8 cellular contexts compared by ENCODE assay signal in the genomic region with DNA sequence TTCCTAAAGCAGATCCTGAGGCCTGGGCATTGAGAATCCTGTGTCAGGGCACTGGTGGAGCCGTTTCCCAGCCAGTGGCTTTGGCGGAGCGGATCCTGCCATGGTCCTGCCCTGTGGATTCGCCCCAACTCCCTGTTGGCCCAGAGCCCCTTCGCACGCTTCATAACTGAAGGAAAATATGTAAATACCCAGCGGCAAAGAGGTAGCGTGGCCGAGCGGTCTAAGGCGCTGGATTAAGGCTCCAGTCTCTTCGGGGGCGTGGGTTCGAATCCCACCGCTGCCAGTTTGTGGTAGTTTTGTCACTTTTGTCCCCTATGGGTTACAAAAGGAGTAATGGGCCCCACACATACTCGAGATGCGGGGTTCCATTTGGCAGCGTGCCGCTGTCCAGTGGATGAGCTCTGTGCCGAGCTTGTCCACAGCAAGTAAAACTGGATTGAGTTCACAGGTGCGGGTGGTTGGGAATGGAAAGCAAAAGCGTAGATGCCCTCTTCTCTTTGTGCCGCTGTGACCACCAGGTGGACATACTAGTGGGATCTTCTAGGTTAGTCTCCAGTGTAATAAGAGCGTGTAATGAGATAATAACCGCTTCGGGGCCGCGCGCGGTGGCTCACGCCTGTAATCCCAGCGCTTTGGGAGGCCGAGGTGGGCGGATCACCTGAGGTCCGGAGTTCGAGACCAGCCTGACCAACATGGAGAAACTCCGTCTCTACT. TPM values are rescaled to one million over a fixed set of nuclear protein-coding genes. Genes with fewer than 3 reads are reported as not detected.
A peak's percentile ranks its signal among the peaks of the same experiment; 100 is the strongest.
DNase-seq lines count a peak whose midpoint lies in the region; ATAC-seq, FAIRE-seq and TF ChIP-seq lines count a peak whose summit lies in the region.

No MANE protein-coding gene starts in this region.

- peak overlapping the region; percentile 97 to 100 (median 99) for H3K4me3 Mint-ChIP-seq in CD4-positive, CD25-positive, alpha-beta regulatory T cell
- H3K4me3 Mint-ChIP-seq in astrocyte (ENCODE audit: unreplicated experiment), result peak overlapping the region; percentile 91

- H3K4me2 ChIP-seq in MM.1S (ENCODE audit: low read depth, low read length) (peak overlapping the region; percentile 35; the same call in 1 of the 2 replicates), astrocyte (ENCODE audit: low read length) (peak overlapping the region; percentile 91)

- peaks cover 17% of the 10 kb centered on the region for H3K36me3 Mint-ChIP-seq in CD4-positive, CD25-positive, alpha-beta regulatory T cell
- H3K36me3 Mint-ChIP-seq in astrocyte (ENCODE audit: low read depth, unreplicated experiment), result no peaks in the 10 kb centered on the region

- peak overlapping the region; percentile 97 to 100 (median 98) for H3K27ac Mint-ChIP-seq in CD4-positive, CD25-positive, alpha-beta regulatory T cell
- peak overlapping the region; percentile 95 for H3K27ac Mint-ChIP-seq in astrocyte (ENCODE audit: unreplicated experiment)

- WGBS in small intestine, 3 donors, result 5 to 8% (median 5%) methylated on average over 37 of the region's 37 CpGs

- H3K9me2 ChIP-seq in MM.1S (replicated peaks; ENCODE audit: insufficient read depth, low read length), result no peaks in the 10 kb centered on the region

- H3K79me2 ChIP-seq in MM.1S (ENCODE audit: low read length) (no peaks in the 10 kb centered on the region), astrocyte (ENCODE audit: insufficient read depth, low read length) (no peaks in the 10 kb centered on the region)

- ATAC-seq in CD4-positive, CD25-positive, alpha-beta regulatory T cell (ENCODE audit: low read depth in 2 of 2), result no peak

- H3K27me3 Mint-ChIP-seq in CD4-positive, CD25-positive, alpha-beta regulatory T cell, result peaks cover 54% of the 10 kb centered on the region
- H3K27me3 Mint-ChIP-seq in astrocyte (ENCODE audit: low read depth, unreplicated experiment), result no peaks in the 10 kb centered on the region

- no peak for FAIRE-seq in astrocyte (lab: Jason Lieb, UNC)
- no peak for FAIRE-seq in small intestine (lab: Jason Lieb, UNC)

- peaks cover 3 to 18% (median 6%) of the 10 kb centered on the region in 7 donors for H3K9me3 Mint-ChIP-seq in CD4-positive, CD25-positive, alpha-beta regulatory T cell
- H3K9me3 Mint-ChIP-seq in astrocyte (ENCODE audit: unreplicated experiment), result peaks cover 2% of the 10 kb centered on the region

- H3K27me3 ChIP-seq in CD4-positive, CD25-positive, alpha-beta regulatory T cell (ENCODE audit: control insufficient read depth, insufficient read depth, low read length), result no peaks in the 10 kb centered on the region
- H3K27me3 ChIP-seq in MM.1S (replicated peaks; ENCODE audit: insufficient read depth, low read length), result no peaks in the 10 kb centered on the region
- H3K27me3 ChIP-seq in astrocyte (ENCODE audit: insufficient read depth, low read length), result no peaks in the 10 kb centered on the region
- H3K27me3 ChIP-seq in iPS-20b (ENCODE audit: insufficient read depth, low read length), result peaks cover 29% of the 10 kb centered on the region
- no peaks in the 10 kb centered on the region for H3K27me3 ChIP-seq in small intestine (ENCODE audit: control insufficient read depth in 2 of 2, insufficient read depth in 2 of 2, low read length in 2 of 2)

- H3K36me3 ChIP-seq in CD4-positive, CD25-positive, alpha-beta regulatory T cell (ENCODE audit: control insufficient read depth, insufficient read depth, low read length), result no peaks in the 10 kb centered on the region
- H3K36me3 ChIP-seq in MM.1S (replicated peaks; ENCODE audit: insufficient read depth, low read length) (no peaks in the 10 kb centered on the region), astrocyte (ENCODE audit: insufficient read depth, low read length) (no peaks in the 10 kb centered on the region), iPS-20b (ENCODE audit: insufficient read depth, low read depth, low read length) (no peaks in the 10 kb centered on the region), small intestine (ENCODE audit: control insufficient read depth in 2 of 2, insufficient read depth in 2 of 2, low read length in 2 of 2) (no peaks in the 10 kb centered on the region)

- no peaks in the 10 kb centered on the region for H3K9me3 ChIP-seq in CD4-positive, CD25-positive, alpha-beta regulatory T cell (ENCODE audit: control insufficient read depth in 2 of 2, low read length in 2 of 2)
- H3K9me3 ChIP-seq in MM.1S (replicated peaks; ENCODE audit: insufficient read depth, low read length), result no peaks in the 10 kb centered on the region
- no peaks in the 10 kb centered on the region for H3K9me3 ChIP-seq in astrocyte (ENCODE audit: insufficient read depth, low read depth, low read length)
- no peaks in the 10 kb centered on the region for H3K9me3 ChIP-seq in iPS-20b (ENCODE audit: insufficient read depth, low read depth, low read length)
- no peaks in the 10 kb centered on the region for H3K9me3 ChIP-seq in small intestine (ENCODE audit: control insufficient read depth, low read depth)

- DNase-seq in CD4-positive, CD25-positive, alpha-beta regulatory T cell, result peak in 2 of 3 donors; percentile 45 to 52
- DNase-seq in MM.1S (peak; percentile 46), astrocyte (ENCODE audit: low read depth) (peak; percentile 76), small intestine (peak; percentile 32), SIG-M5 (lab: John Stamatoyannopoulos, UW) (no peak), NCI-H1417 treated with DMSO at 0.1 percent for 48 hours (lab: John Stamatoyannopoulos, UW) (no peak), NCI-H2171 treated with DMSO at 0.1 percent for 48 hours (lab: John Stamatoyannopoulos, UW) (no peak)

- peak overlapping the region; percentile 23 for H3K27ac ChIP-seq in CD4-positive, CD25-positive, alpha-beta regulatory T cell (ENCODE audit: insufficient read depth, low read length, poor library complexity, severe bottlenecking)
- H3K27ac ChIP-seq in MM.1S (ENCODE audit: low read length) (peak overlapping the region; percentile 75; the same call in 1 of the 2 replicates), astrocyte (ENCODE audit: low read depth, low read length) (no peak overlapping the region), iPS-20b (ENCODE audit: low read length) (no peak overlapping the region), small intestine (ENCODE audit: low read depth in 1 of 2, low read length in 1 of 2) (peak overlapping the region in 1 of 2 donors; percentile 46)

- H3F3A ChIP-seq in MM.1S (ENCODE audit: insufficient read depth, low read length), result peaks cover 49% of the 10 kb centered on the region; the same call in 1 of the 2 replicates

- H4K20me1 ChIP-seq in MM.1S (ENCODE audit: insufficient read depth, low read length) (no peaks in the 10 kb centered on the region), astrocyte (ENCODE audit: insufficient read depth, low read length) (peaks cover 3% of the 10 kb centered on the region)

- no peak for TF ChIP-seq CTCF in MM.1S (IDR thresholded peaks at IDR 0.05; ENCODE audit: low read length)
- TF ChIP-seq CTCF in astrocyte (IDR thresholded peaks at IDR 0.05; ENCODE audit: insufficient read depth, low read depth, low read length), result no peak

- 0 out of 2 replicates have a peak overlapping the region, but pooled peaks have one; percentile 4 for H2AFZ ChIP-seq in MM.1S (ENCODE audit: low read length)
- H2AFZ ChIP-seq in astrocyte (ENCODE audit: low read depth, low read length), result no peak overlapping the region

- H3K4me3 ChIP-seq in CD4-positive, CD25-positive, alpha-beta regulatory T cell (ENCODE audit: low read depth, low read length), result no peak overlapping the region
- peak overlapping the region; percentile 39 for H3K4me3 ChIP-seq in MM.1S (ENCODE audit: low read length)
- H3K4me3 ChIP-seq in astrocyte (ENCODE audit: insufficient read depth, low read depth, low read length), result peak overlapping the region; percentile 40
- peak overlapping the region; percentile 97 for H3K4me3 ChIP-seq in iPS-20b (ENCODE audit: low read length)
- H3K4me3 ChIP-seq in small intestine (ENCODE audit: low read depth in 1 of 2, low read length in 2 of 2), result no peak overlapping the region

- H3K4me1 Mint-ChIP-seq in CD4-positive, CD25-positive, alpha-beta regulatory T cell, result peaks cover 14 to 63% (median 47%) of the 10 kb centered on the region in 4 donors
- no peaks in the 10 kb centered on the region for H3K4me1 Mint-ChIP-seq in astrocyte (ENCODE audit: low read depth, unreplicated experiment)

- H3K9ac ChIP-seq in MM.1S (ENCODE audit: low read length) (no peak overlapping the region; the same call in 1 of the 2 replicates), astrocyte (ENCODE audit: low read length) (peak overlapping the region; percentile 24), iPS-20b (ENCODE audit: low read depth, low read length) (peak overlapping the region; percentile 54; the same call in 1 of the 2 replicates)

- H3K4me1 ChIP-seq in CD4-positive, CD25-positive, alpha-beta regulatory T cell (ENCODE audit: control insufficient read depth, insufficient read depth, low read length, poor library complexity, severe bottlenecking), result peaks cover 35% of the 10 kb centered on the region
- H3K4me1 ChIP-seq in MM.1S (ENCODE audit: low read length) (0 out of 2 replicates have a peak, but pooled peaks cover under 1% of the 10 kb centered on the region), astrocyte (ENCODE audit: insufficient read depth, low read length) (peaks cover 22% of the 10 kb centered on the region), iPS-20b (ENCODE audit: insufficient read depth, low read length) (no peaks in the 10 kb centered on the region), small intestine (ENCODE audit: control insufficient read depth in 2 of 2, insufficient read depth in 1 of 2, low read depth in 1 of 2, low read length in 1 of 2) (no peaks in the 10 kb centered on the region)

RNA-seq across cellular contexts. Expression of gene TRIM7, which starts 17.3 kb away (rescaled TPM):
- 0.72 TPM for total RNA-seq in CD4-positive, CD25-positive, alpha-beta regulatory T cell
- under 1 TPM in 2 of 4 donors, not detected in 2; 0.16 to 0.47 TPM for polyA plus RNA-seq in CD4-positive, CD25-positive, alpha-beta regulatory T cell
- 0.22 and 0.27 TPM in 2 replicates for total RNA-seq in astrocyte
- polyA plus RNA-seq in small intestine, result 1 to 10 TPM in 1 of 3 donors, under 1 TPM in 1, not detected in 1; 0.89 to 2.1 TPM

RNA-seq across cellular contexts. Expression of gene TRIM41, which starts 35.4 kb away (rescaled TPM):
- 40.8 TPM for total RNA-seq in CD4-positive, CD25-positive, alpha-beta regulatory T cell
- 1 to 10 TPM in 2 of 4 donors, under 1 TPM in 2; 0.67 to 1.6 (median 0.87) TPM for polyA plus RNA-seq in CD4-positive, CD25-positive, alpha-beta regulatory T cell
- total RNA-seq in astrocyte, result 20.9 and 21.8 TPM in 2 replicates
- polyA plus RNA-seq in small intestine, result 10 to 100 TPM; 19.2 to 25.0 (median 20.3) TPM

RNA-seq across cellular contexts. Expression of gene OR2V2, which starts 40.3 kb away (rescaled TPM):
- total RNA-seq in CD4-positive, CD25-positive, alpha-beta regulatory T cell, result not detected
- not detected for polyA plus RNA-seq in CD4-positive, CD25-positive, alpha-beta regulatory T cell
- not detected in 2 replicates for total RNA-seq in astrocyte
- not detected for polyA plus RNA-seq in small intestine

RNA-seq across cellular contexts. Expression of gene RACK1, which starts 56.0 kb away (rescaled TPM):
- total RNA-seq in CD4-positive, CD25-positive, alpha-beta regulatory T cell, result 1,838 TPM
- polyA plus RNA-seq in CD4-positive, CD25-positive, alpha-beta regulatory T cell, result 1,000 to 10,000 TPM; 2,227 to 2,760 (median 2,470) TPM
- 1,553 and 1,656 TPM in 2 replicates for total RNA-seq in astrocyte
- polyA plus RNA-seq in small intestine, result 1,000 to 10,000 TPM; 1,482 to 2,699 (median 2,196) TPM

RNA-seq across cellular contexts. Expression of gene OR2V1, which starts 56.7 kb away (rescaled TPM):
- total RNA-seq in CD4-positive, CD25-positive, alpha-beta regulatory T cell, result not detected
- polyA plus RNA-seq in CD4-positive, CD25-positive, alpha-beta regulatory T cell, result not detected
- not detected in 2 replicates for total RNA-seq in astrocyte
- polyA plus RNA-seq in small intestine, result not detected

Comparison
In these comparisons a context has a peak if more than half of its experiments do, and no peak if none do; other contexts are left out.
1. DNase-seq: peak in CD4-positive, CD25-positive, alpha-beta regulatory T cell (2 of 3), MM.1S (single experiment), astrocyte (single experiment) and small intestine (single experiment); none in SIG-M5 (single experiment), NCI-H1417 treated with DMSO at 0.1 percent for 48 hours (single experiment) and NCI-H2171 treated with DMSO at 0.1 percent for 48 hours (single experiment).
2. H3K27ac ChIP-seq: peak in CD4-positive, CD25-positive, alpha-beta regulatory T cell (single experiment) and MM.1S (single experiment); none in astrocyte (single experiment) and iPS-20b (single experiment).
3. H3K4me3 ChIP-seq: peak in MM.1S (single experiment), astrocyte (single experiment) and iPS-20b (single experiment); none in CD4-positive, CD25-positive, alpha-beta regulatory T cell (single experiment) and small intestine (0 of 2).